ENCODE assay signal across 1 cellular context in the genomic region with DNA sequence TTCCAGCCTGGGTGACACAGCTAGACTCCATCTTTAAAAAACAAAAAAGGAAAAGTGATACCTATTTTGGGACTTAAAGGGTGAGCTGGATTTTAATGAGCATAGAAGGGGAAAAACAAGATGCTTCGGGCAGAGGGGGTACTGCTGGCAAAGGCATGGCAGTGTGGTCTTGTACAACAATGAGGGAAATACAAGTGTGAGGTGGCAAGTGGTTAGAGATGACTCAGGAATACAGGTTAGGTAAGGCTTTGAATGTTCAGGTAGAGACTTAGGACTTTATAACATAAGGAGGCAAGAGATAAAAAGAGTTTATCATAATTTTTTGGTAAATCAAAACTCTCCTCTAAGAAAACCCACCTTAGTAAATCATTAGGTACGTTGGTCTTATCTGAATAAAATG.
TF ChIP-seq lines count a peak whose summit lies in the region.

No MANE protein-coding gene starts in this region.

TF ChIP-seq in WTC11, 78 proteins besides CTCF, POLR2A, EP300 and RAD21 (continued from another document):
- TF ChIP-seq, protein P1, sequence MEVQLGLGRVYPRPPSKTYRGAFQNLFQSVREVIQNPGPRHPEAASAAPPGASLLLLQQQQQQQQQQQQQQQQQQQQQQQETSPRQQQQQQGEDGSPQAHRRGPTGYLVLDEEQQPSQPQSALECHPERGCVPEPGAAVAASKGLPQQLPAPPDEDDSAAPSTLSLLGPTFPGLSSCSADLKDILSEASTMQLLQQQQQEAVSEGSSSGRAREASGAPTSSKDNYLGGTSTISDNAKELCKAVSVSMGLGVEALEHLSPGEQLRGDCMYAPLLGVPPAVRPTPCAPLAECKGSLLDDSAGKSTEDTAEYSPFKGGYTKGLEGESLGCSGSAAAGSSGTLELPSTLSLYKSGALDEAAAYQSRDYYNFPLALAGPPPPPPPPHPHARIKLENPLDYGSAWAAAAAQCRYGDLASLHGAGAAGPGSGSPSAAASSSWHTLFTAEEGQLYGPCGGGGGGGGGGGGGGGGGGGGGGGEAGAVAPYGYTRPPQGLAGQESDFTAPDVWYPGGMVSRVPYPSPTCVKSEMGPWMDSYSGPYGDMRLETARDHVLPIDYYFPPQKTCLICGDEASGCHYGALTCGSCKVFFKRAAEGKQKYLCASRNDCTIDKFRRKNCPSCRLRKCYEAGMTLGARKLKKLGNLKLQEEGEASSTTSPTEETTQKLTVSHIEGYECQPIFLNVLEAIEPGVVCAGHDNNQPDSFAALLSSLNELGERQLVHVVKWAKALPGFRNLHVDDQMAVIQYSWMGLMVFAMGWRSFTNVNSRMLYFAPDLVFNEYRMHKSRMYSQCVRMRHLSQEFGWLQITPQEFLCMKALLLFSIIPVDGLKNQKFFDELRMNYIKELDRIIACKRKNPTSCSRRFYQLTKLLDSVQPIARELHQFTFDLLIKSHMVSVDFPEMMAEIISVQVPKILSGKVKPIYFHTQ (CRISPR knock-in tag; IDR thresholded peaks at IDR 0.05): no peak
- TF ChIP-seq NFATC4 (CRISPR knock-in tag; IDR thresholded peaks at IDR 0.05): no peak
- TF ChIP-seq, protein P2, sequence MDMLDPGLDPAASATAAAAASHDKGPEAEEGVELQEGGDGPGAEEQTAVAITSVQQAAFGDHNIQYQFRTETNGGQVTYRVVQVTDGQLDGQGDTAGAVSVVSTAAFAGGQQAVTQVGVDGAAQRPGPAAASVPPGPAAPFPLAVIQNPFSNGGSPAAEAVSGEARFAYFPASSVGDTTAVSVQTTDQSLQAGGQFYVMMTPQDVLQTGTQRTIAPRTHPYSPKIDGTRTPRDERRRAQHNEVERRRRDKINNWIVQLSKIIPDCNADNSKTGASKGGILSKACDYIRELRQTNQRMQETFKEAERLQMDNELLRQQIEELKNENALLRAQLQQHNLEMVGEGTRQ (CRISPR knock-in tag; IDR thresholded peaks at IDR 0.05): no peak
- no peak for TF ChIP-seq CBFB (CRISPR knock-in tag; IDR thresholded peaks at IDR 0.05; ENCODE audit: low read depth)
- TF ChIP-seq JUN (CRISPR knock-in tag; IDR thresholded peaks at IDR 0.05): no peak
- TF ChIP-seq, protein P3, sequence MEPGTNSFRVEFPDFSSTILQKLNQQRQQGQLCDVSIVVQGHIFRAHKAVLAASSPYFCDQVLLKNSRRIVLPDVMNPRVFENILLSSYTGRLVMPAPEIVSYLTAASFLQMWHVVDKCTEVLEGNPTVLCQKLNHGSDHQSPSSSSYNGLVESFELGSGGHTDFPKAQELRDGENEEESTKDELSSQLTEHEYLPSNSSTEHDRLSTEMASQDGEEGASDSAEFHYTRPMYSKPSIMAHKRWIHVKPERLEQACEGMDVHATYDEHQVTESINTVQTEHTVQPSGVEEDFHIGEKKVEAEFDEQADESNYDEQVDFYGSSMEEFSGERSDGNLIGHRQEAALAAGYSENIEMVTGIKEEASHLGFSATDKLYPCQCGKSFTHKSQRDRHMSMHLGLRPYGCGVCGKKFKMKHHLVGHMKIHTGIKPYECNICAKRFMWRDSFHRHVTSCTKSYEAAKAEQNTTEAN (CRISPR knock-in tag; IDR thresholded peaks at IDR 0.05): no peak
- TF ChIP-seq, protein P4, sequence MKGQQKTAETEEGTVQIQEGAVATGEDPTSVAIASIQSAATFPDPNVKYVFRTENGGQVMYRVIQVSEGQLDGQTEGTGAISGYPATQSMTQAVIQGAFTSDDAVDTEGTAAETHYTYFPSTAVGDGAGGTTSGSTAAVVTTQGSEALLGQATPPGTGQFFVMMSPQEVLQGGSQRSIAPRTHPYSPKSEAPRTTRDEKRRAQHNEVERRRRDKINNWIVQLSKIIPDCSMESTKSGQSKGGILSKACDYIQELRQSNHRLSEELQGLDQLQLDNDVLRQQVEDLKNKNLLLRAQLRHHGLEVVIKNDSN (CRISPR knock-in tag; IDR thresholded peaks at IDR 0.05): no peak
- TF ChIP-seq ESRRA (CRISPR knock-in tag; IDR thresholded peaks at IDR 0.05; ENCODE audit: borderline replicate concordance): no peak
- no peak for TF ChIP-seq NR2C2 (CRISPR knock-in tag; IDR thresholded peaks at IDR 0.05)
- no peak for TF ChIP-seq ZNF671 (CRISPR knock-in tag; IDR thresholded peaks at IDR 0.05)
- no peak for TF ChIP-seq EMX1 (CRISPR knock-in tag; IDR thresholded peaks at IDR 0.05)
- TF ChIP-seq RELA (CRISPR knock-in tag; IDR thresholded peaks at IDR 0.05; ENCODE audit: borderline replicate concordance): no peak
